In the genomic region with DNA sequence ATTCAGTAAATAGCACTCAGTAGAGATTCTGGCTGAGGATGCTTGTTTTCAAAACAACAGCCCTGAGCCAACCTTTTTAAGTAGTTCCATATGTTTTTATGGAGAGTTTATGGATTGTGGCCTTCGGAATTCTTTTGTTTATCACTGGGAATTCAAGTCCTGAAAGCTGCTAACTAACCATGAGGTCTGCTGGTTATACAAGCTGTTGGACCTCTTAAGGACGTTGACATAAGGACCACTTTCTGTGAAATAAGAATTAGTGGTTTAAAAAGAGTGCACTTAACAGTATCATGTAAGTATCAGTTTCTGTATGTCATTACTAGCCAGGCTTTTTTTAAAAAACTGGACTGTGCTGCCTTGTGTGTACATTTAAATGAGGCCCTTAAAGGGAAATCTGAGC, we compare ENCODE assay signal across 9 cellular contexts.
DNase-seq lines count a peak whose midpoint lies in the region; ATAC-seq and TF ChIP-seq lines count a peak whose summit lies in the region.
"Had no signal": no experiment of that assay in that cellular context is flagged by ENCODE, and none has a peak within 500 bp of the region (broad histone marks: within the 10 kb centered on the region; RNA-seq: fewer than 3 reads in every experiment).

No MANE protein-coding gene starts in this region.

- peak; percentile 52 for ATAC-seq in GM18909 (IDR thresholded peaks at IDR 0.05; ENCODE audit: poor library complexity, unreplicated experiment)
- ATAC-seq in HG02852 (IDR thresholded peaks at IDR 0.05; ENCODE audit: unreplicated experiment) = peak; percentile 47
- ATAC-seq: left colon had no signal

- no peak overlapping the region for H3K9ac ChIP-seq in OCI-LY3 (ENCODE audit: low read length)

- H2AFZ ChIP-seq in OCI-LY3 (ENCODE audit: low read depth, low read length) = no peak overlapping the region

- DNase-seq in stomach (no peak), lower leg skin (ENCODE audit: low spot score in 2 of 2) (no peak), OCI-M2 (lab: John Stamatoyannopoulos, UW; ENCODE audit: unreplicated experiment) (no peak), SIG-M5 treated with dmso at 0.1 percent for 504 hours (lab: John Stamatoyannopoulos, UW; ENCODE audit: unreplicated experiment) (no peak)
- DNase-seq: activated naive CD8-positive, alpha-beta T cell treated with anti-CD3 and anti-CD28 coated beads, Interleukin-2, amount 10 ng/mL, durations not matched to agents 7 days and 5 days; left colon had no signal

- H3K4me3 ChIP-seq in OCI-LY3 (ENCODE audit: low read length) (no peak overlapping the region; the same call in 1 of the 2 replicates), stomach (no peak overlapping the region), lower leg skin (ENCODE audit: low read depth, poor library complexity, severe bottlenecking) (no peak overlapping the region)

- no peaks in the 10 kb centered on the region for H3K79me2 ChIP-seq in OCI-LY3 (ENCODE audit: low read length)

- intact Hi-C loops in stomach (cut with DNase I; ENCODE audit: low total_unique reads) (no loop called here), lower leg skin (cut with DNase I; ENCODE audit: low total_unique reads) (no loop called here)

- H3K27ac ChIP-seq in OCI-LY3 (ENCODE audit: low read length) = no peak overlapping the region
- H3K27ac ChIP-seq in stomach = peak overlapping the region in 4 of 5 donors; percentile 35 to 69 (median 56)

- H3K4me1 ChIP-seq in OCI-LY3 (ENCODE audit: low read length) (peaks cover 35% of the 10 kb centered on the region), stomach (peaks cover 10 to 22% (median 16%) of the 10 kb centered on the region in 4 donors)

- TF ChIP-seq EP300 in stomach (IDR thresholded peaks at IDR 0.05) = no peak

- H3K4me2 ChIP-seq in OCI-LY3 (ENCODE audit: low read length) = peak overlapping the region; percentile 72

- no peaks in the 10 kb centered on the region for H3K27me3 ChIP-seq in OCI-LY3 (ENCODE audit: low read depth, low read length)
- no peaks in the 10 kb centered on the region for H3K27me3 ChIP-seq in stomach

- H3K9me3 ChIP-seq in OCI-LY3 (ENCODE audit: insufficient read depth, low read length) (no peaks in the 10 kb centered on the region), stomach (no peaks in the 10 kb centered on the region)

- peaks cover 4% of the 10 kb centered on the region for H3K36me3 ChIP-seq in OCI-LY3 (replicated peaks; ENCODE audit: low read depth, low read length)
- H3K36me3 ChIP-seq in stomach = no peaks in the 10 kb centered on the region

- 51 to 73% (median 60%) methylated on average over 2 of the region's 2 CpGs for WGBS in stomach, 5 donors
- WGBS in lower leg skin, 2 donors = 56 to 59% methylated on average over 2 of the region's 2 CpGs

- TF ChIP-seq CTCF in OCI-LY3 (IDR thresholded peaks at IDR 0.05; ENCODE audit: low read depth, low read length) = no peak
- TF ChIP-seq CTCF in stomach (IDR thresholded peaks at IDR 0.05) = no peak
- TF ChIP-seq CTCF in lower leg skin (IDR thresholded peaks at IDR 0.05) = no peak

- no peaks in the 10 kb centered on the region for H4K20me1 ChIP-seq in OCI-LY3 (ENCODE audit: insufficient read depth, low read length)

- TF ChIP-seq POLR2A in stomach (IDR thresholded peaks at IDR 0.05) (no peak), lower leg skin (IDR thresholded peaks at IDR 0.05) (no peak)
